In the genomic region with DNA sequence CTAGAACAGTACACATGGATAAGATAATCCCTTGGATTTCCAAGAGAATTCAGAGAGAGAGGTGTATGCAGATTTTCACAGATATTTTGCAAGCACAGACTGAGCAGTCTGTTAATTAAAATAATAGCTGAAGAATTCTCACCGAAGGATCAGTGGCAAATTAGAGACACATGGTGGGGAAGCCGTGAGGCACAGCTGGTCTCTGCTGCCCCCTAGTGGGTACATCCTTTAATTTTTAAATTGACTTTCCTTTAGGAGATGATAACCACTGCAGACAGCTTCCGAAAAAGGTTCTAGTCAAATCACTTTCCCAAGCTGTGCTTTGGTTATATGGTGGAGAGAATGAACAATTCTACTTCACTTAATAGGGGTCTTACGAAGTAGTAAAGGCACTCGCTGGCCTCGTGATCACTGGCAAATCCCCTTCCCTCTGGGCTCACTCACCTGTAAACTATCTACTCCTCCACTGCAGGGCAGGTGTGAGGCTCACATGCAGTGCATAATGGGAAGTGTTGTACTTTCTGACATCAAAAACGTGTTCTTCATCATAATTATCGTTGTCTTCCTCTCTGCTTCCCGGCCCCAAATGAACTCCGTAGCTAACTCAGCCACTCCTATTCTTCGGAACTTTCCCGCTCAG, we compare ENCODE assay signal across 8 cellular contexts.
A peak's percentile ranks its signal among the peaks of the same experiment; 100 is the strongest.
DNase-seq lines count a peak whose midpoint lies in the region; ATAC-seq lines count a peak whose summit lies in the region.

No MANE protein-coding gene starts in this region.

- no peak for ATAC-seq in HG03460 (IDR thresholded peaks at IDR 0.05; ENCODE audit: unreplicated experiment)

- peak; percentile 85 for DNase-seq in NCI-H82 (lab: John Stamatoyannopoulos, UW)
- DNase-seq in NCI-H82 treated with DMSO at 0.1 percent for 48 hours (lab: John Stamatoyannopoulos, UW; ENCODE audit: unreplicated experiment), result no peak
- DNase-seq in NCI-H1048 (lab: John Stamatoyannopoulos, UW), result peak; percentile 46
- peak in 4 of 5 experiments; percentile 24 to 63 (median 34) for DNase-seq in T-helper 2 cell
- peak in 45 of 58 donors; percentile 4 to 84 (median 28) for DNase-seq in anterior cingulate cortex (lab: John Stamatoyannopoulos, UW)
- DNase-seq in hepatic stellate cell (ENCODE audit: low spot score), result peak; percentile 54
- peak; percentile 41 for DNase-seq in smooth muscle cell of the brain vasculature (ENCODE audit: low read depth, low spot score)
